Comparison of ENCODE assay signal across 36 cellular contexts in the genomic region with DNA sequence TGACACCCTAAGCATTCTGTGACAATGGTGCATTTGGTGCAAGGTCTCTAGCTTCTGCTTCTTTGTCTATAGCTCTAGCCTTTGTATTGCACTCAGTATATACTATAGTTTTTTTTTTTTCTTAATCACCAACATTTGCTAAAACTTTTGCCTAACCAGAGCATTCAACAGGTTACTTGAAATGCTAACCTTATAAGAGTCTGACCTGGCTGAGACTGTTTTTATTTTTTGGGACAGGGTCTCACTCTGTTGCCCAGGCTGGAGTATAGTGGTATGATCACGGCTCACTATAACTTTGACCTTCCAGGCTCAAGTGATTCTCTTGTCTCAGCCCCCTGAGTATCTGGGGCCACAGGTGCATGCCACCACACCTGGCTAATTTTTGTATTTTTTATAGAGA.
"Had no signal": no experiment of that assay in that cellular context is flagged by ENCODE, and none has a peak within 500 bp of the region (broad histone marks: within the 10 kb centered on the region; RNA-seq: fewer than 3 reads in every experiment).

No MANE protein-coding gene starts in this region.

- H3K27me3 Mint-ChIP-seq: activated naive CD4-positive, alpha-beta T cell treated with anti-CD3 and anti-CD28 coated beads, Interleukin-2, amount 10 ng/mL, durations not matched to agents 7 days and 5 days; activated naive CD4-positive, alpha-beta T cell treated with anti-CD3 and anti-CD28 coated beads, Interleukin-2, amount 50 U/mL, for 24 hours; activated naive CD8-positive, alpha-beta T cell treated with anti-CD3 and anti-CD28 coated beads for 36 hours; activated naive CD8-positive, alpha-beta T cell treated with anti-CD3 and anti-CD28 coated beads, Interleukin-2, amount 10 ng/mL, durations not matched to agents 7 days and 5 days; activated naive CD8-positive, alpha-beta T cell treated with anti-CD3 and anti-CD28 coated beads, Interleukin-2, amount 50 U/mL, for 24 hours; activated T-helper 17 cell treated with anti-CD3 and anti-CD28 coated beads, Interleukin-2, amount 50 U/mL, for 72 hours; brain; central memory CD8-positive, alpha-beta T cell had no signal

- ATAC-seq: activated naive CD4-positive, alpha-beta T cell treated with anti-CD3 and anti-CD28 coated beads, Interleukin-2, amount 50 U/mL, for 72 hours; activated naive CD8-positive, alpha-beta T cell treated with anti-CD3 and anti-CD28 coated beads, Interleukin-2, amount 50 U/mL, for 24 hours; activated T-cell treated with anti-CD3 and anti-CD28 coated beads, Interleukin-2, amount 50 U/mL, for 4 hours; activated T-cell treated with anti-CD3 and anti-CD28 coated beads, Interleukin-2, amount 50 U/mL, for 72 hours; activated T-helper 17 cell treated with anti-CD3 and anti-CD28 coated beads, Interleukin-2, amount 50 U/mL, for 72 hours had no signal

- H3K9me3 ChIP-seq: adrenal gland had no signal

- H3K4me1 ChIP-seq: adrenal gland, ascending aorta, body of pancreas, breast epithelium had no signal

- H3K4me1 Mint-ChIP-seq: activated naive CD4-positive, alpha-beta T cell treated with anti-CD3 and anti-CD28 coated beads, Interleukin-2, amount 10 ng/mL, durations not matched to agents 7 days and 5 days; activated naive CD4-positive, alpha-beta T cell treated with anti-CD3 and anti-CD28 coated beads, Interleukin-2, amount 50 U/mL, for 24 hours; activated naive CD8-positive, alpha-beta T cell treated with anti-CD3 and anti-CD28 coated beads for 36 hours; activated naive CD8-positive, alpha-beta T cell treated with anti-CD3 and anti-CD28 coated beads, Interleukin-2, amount 10 ng/mL, durations not matched to agents 7 days and 5 days; activated naive CD8-positive, alpha-beta T cell treated with anti-CD3 and anti-CD28 coated beads, Interleukin-2, amount 50 U/mL, for 24 hours; activated T-helper 17 cell treated with anti-CD3 and anti-CD28 coated beads, Interleukin-2, amount 50 U/mL, for 72 hours; brain; central memory CD8-positive, alpha-beta T cell had no signal

- H3K27ac ChIP-seq: adrenal gland, ascending aorta, body of pancreas, brain microvascular endothelial cell, breast epithelium, cardiac muscle cell had no signal

- H3K27ac Mint-ChIP-seq: activated naive CD4-positive, alpha-beta T cell treated with anti-CD3 and anti-CD28 coated beads for 36 hours; activated naive CD4-positive, alpha-beta T cell treated with anti-CD3 and anti-CD28 coated beads, Interleukin-2, amount 10 ng/mL, durations not matched to agents 7 days and 5 days; activated naive CD4-positive, alpha-beta T cell treated with anti-CD3 and anti-CD28 coated beads, Interleukin-2, amount 50 U/mL, for 24 hours; activated naive CD4-positive, alpha-beta T cell treated with anti-CD3 and anti-CD28 coated beads, Interleukin-2, amount 50 U/mL, for 72 hours; activated naive CD8-positive, alpha-beta T cell; activated naive CD8-positive, alpha-beta T cell treated with anti-CD3 and anti-CD28 coated beads for 36 hours; activated naive CD8-positive, alpha-beta T cell treated with anti-CD3 and anti-CD28 coated beads, Interleukin-2, amount 10 ng/mL, durations not matched to agents 7 days and 5 days; activated naive CD8-positive, alpha-beta T cell treated with anti-CD3 and anti-CD28 coated beads, Interleukin-2, amount 50 U/mL, for 24 hours; activated T-cell treated with anti-CD3 and anti-CD28 coated beads, Interleukin-2, amount 50 U/mL, for 72 hours; activated T-helper 1 cell treated with anti-CD3 and anti-CD28 coated beads, Interleukin-12 subunit alpha, Interleukin-12 subunit beta, Interleukin-2, Interleukin-4 antibody, amounts not matched to agents 30 ng/mL and 10 ng/mL and 1 ng/mL, durations not matched to agents 14 hours and 24 hours and 36 hours; activated T-helper 17 cell treated with anti-CD3 and anti-CD28 coated beads, Interleukin-2, amount 50 U/mL, for 72 hours; activated T-helper 2 cell treated with anti-CD3 and anti-CD28 coated beads, Interferon-gamma antibody, Interleukin-2, Interleukin-4, amounts not matched to agents 10 μg/mL and 5 μg/mL and 100 μg/mL, durations not matched to agents 14 hours and 24 hours and 36 hours; brain had no signal

- H3K36me3 Mint-ChIP-seq: activated naive CD4-positive, alpha-beta T cell treated with anti-CD3 and anti-CD28 coated beads, Interleukin-2, amount 10 ng/mL, durations not matched to agents 7 days and 5 days; activated naive CD4-positive, alpha-beta T cell treated with anti-CD3 and anti-CD28 coated beads, Interleukin-2, amount 50 U/mL, for 24 hours; activated naive CD4-positive, alpha-beta T cell treated with anti-CD3 and anti-CD28 coated beads, Interleukin-2, amount 50 U/mL, for 72 hours; activated naive CD8-positive, alpha-beta T cell treated with anti-CD3 and anti-CD28 coated beads, Interleukin-2, amount 10 ng/mL, durations not matched to agents 7 days and 5 days; brain had no signal

- H3K9me3 Mint-ChIP-seq: activated naive CD4-positive, alpha-beta T cell treated with anti-CD3 and anti-CD28 coated beads, Interleukin-2, amount 50 U/mL, for 24 hours; activated naive CD4-positive, alpha-beta T cell treated with anti-CD3 and anti-CD28 coated beads, Interleukin-2, amount 50 U/mL, for 72 hours; activated naive CD8-positive, alpha-beta T cell treated with anti-CD3 and anti-CD28 coated beads for 36 hours; activated naive CD8-positive, alpha-beta T cell treated with anti-CD3 and anti-CD28 coated beads, Interleukin-2, amount 50 U/mL, for 24 hours; activated T-cell treated with anti-CD3 and anti-CD28 coated beads, Interleukin-2, amount 50 U/mL, for 4 hours; activated T-cell treated with anti-CD3 and anti-CD28 coated beads, Interleukin-2, amount 50 U/mL, for 72 hours; activated T-helper 17 cell treated with anti-CD3 and anti-CD28 coated beads, Interleukin-2, amount 50 U/mL, for 72 hours; brain; central memory CD8-positive, alpha-beta T cell had no signal

- H3K36me3 ChIP-seq: adrenal gland, ascending aorta, brain microvascular endothelial cell, breast epithelium, cardiac muscle cell had no signal

- H3K4me3 Mint-ChIP-seq: activated naive CD4-positive, alpha-beta T cell treated with anti-CD3 and anti-CD28 coated beads for 36 hours; activated naive CD4-positive, alpha-beta T cell treated with anti-CD3 and anti-CD28 coated beads, Interleukin-2, amount 10 ng/mL, durations not matched to agents 7 days and 5 days; activated naive CD4-positive, alpha-beta T cell treated with anti-CD3 and anti-CD28 coated beads, Interleukin-2, amount 50 U/mL, for 24 hours; activated naive CD8-positive, alpha-beta T cell; activated naive CD8-positive, alpha-beta T cell treated with anti-CD3 and anti-CD28 coated beads for 36 hours; activated naive CD8-positive, alpha-beta T cell treated with anti-CD3 and anti-CD28 coated beads, Interleukin-2, amount 10 ng/mL, durations not matched to agents 7 days and 5 days; activated naive CD8-positive, alpha-beta T cell treated with anti-CD3 and anti-CD28 coated beads, Interleukin-2, amount 50 U/mL, for 24 hours; activated T-cell treated with anti-CD3 and anti-CD28 coated beads, Interleukin-2, amount 50 U/mL, for 4 hours; activated T-cell treated with anti-CD3 and anti-CD28 coated beads, Interleukin-2, amount 50 U/mL, for 72 hours; activated T-helper 1 cell treated with anti-CD3 and anti-CD28 coated beads, Interleukin-12 subunit alpha, Interleukin-12 subunit beta, Interleukin-2, Interleukin-4 antibody, amounts not matched to agents 30 ng/mL and 10 ng/mL and 1 ng/mL, durations not matched to agents 14 hours and 24 hours and 36 hours; activated T-helper 17 cell treated with anti-CD3 and anti-CD28 coated beads, Interleukin-2, amount 50 U/mL, for 72 hours; brain; central memory CD8-positive, alpha-beta T cell had no signal

- H3K4me3 ChIP-seq: adrenal gland, ascending aorta, body of pancreas, breast epithelium, cardiac muscle cell had no signal

- H3K27me3 ChIP-seq: adrenal gland, ascending aorta, body of pancreas, brain microvascular endothelial cell, breast epithelium, cardiac muscle cell had no signal

- DNase-seq: activated effector memory CD4-positive, alpha-beta T cell treated with anti-CD3 and anti-CD28 coated beads, Interleukin-2, amount 50 U/mL, for 16 hours; activated effector memory CD4-positive, alpha-beta T cell treated with Interleukin-2 at 50 U/mL for 16 hours; activated gamma-delta T cell; activated gamma-delta T cell treated with Interleukin-2 at 50 U/mL for 16 hours; activated naive CD4-positive, alpha-beta T cell; activated naive CD4-positive, alpha-beta T cell treated with anti-CD3 and anti-CD28 coated beads for 36 hours; activated naive CD4-positive, alpha-beta T cell treated with anti-CD3 and anti-CD28 coated beads, Interleukin-2, amount 10 ng/mL, durations not matched to agents 7 days and 5 days; activated naive CD4-positive, alpha-beta T cell treated with anti-CD3 and anti-CD28 coated beads, Interleukin-2, amount 50 U/mL, for 16 hours; activated naive CD4-positive, alpha-beta T cell treated with Interleukin-2 at 50 U/mL for 16 hours; activated naive CD8-positive, alpha-beta T cell treated with anti-CD3 and anti-CD28 coated beads for 36 hours; activated naive CD8-positive, alpha-beta T cell treated with anti-CD3 and anti-CD28 coated beads, Interleukin-2, amount 10 ng/mL, durations not matched to agents 7 days and 5 days; activated naive CD8-positive, alpha-beta T cell treated with anti-CD3 and anti-CD28 coated beads, Interleukin-2, amount 50 U/mL, for 24 hours; activated T-cell treated with anti-CD3 and anti-CD28 coated beads, Interleukin-2, amount 50 U/mL, for 4 hours; activated T-cell treated with anti-CD3 and anti-CD28 coated beads, Interleukin-2, amount 50 U/mL, for 48 hours; activated T-cell treated with anti-CD3 and anti-CD28 coated beads, Interleukin-2, amount 50 U/mL, for 72 hours; adrenal gland; amniotic stem cell; amygdala; anterior cingulate cortex; aorta; body of pancreas; brain microvascular endothelial cell; caudate nucleus; central memory CD4-positive, alpha-beta T cell; cerebellar nuclear complex had no signal
